In genomic region chr15:101397521-101398003, GRCh38 we compare ENCODE assay signal across 1 cellular context.
TF ChIP-seq lines count a peak whose summit lies in the region.

No MANE protein-coding gene starts in this region.

TF ChIP-seq in H1, 55 proteins besides CTCF, POLR2A, EP300 and RAD21:
- no peak for TF ChIP-seq EZH2 (IDR thresholded peaks at IDR 0.05; ENCODE audit: low read depth, low read length, severe bottlenecking)
- TF ChIP-seq NANOG (IDR thresholded peaks at IDR 0.05; ENCODE audit: insufficient read depth, low read depth, low read length, poor library complexity, severe bottlenecking), result no peak
- TF ChIP-seq SP1 (IDR thresholded peaks at IDR 0.05; ENCODE audit: low read depth, low read length), result no peak
- no peak for TF ChIP-seq POU5F1 (IDR thresholded peaks at IDR 0.05; ENCODE audit: low read depth, low read length)
- no peak for TF ChIP-seq YY1 (IDR thresholded peaks at IDR 0.05; ENCODE audit: low read depth, low read length)
- TF ChIP-seq TCF12 (IDR thresholded peaks at IDR 0.05; ENCODE audit: low read depth, low read length), result no peak
- TF ChIP-seq TAF1 (IDR thresholded peaks at IDR 0.05; ENCODE audit: low read depth, low read length), result no peak
- no peak for TF ChIP-seq SRF (IDR thresholded peaks at IDR 0.05; ENCODE audit: low read depth, low read length)
- no peak for TF ChIP-seq BACH1 (IDR thresholded peaks at IDR 0.05; ENCODE audit: low read length)
- TF ChIP-seq ATF2 (IDR thresholded peaks at IDR 0.05; ENCODE audit: low read length), result no peak
- TF ChIP-seq RXRA (IDR thresholded peaks at IDR 0.05; ENCODE audit: insufficient read depth, low read depth, low read length), result no peak
- TF ChIP-seq ASH2L (IDR thresholded peaks at IDR 0.05; ENCODE audit: low read length), result no peak
- TF ChIP-seq SAP30 (IDR thresholded peaks at IDR 0.05; ENCODE audit: insufficient read depth, insufficient replicate concordance, low read length), result no peak
- TF ChIP-seq POLR2AphosphoS5 (IDR thresholded peaks at IDR 0.05; ENCODE audit: low read depth, low read length), result no peak
- TF ChIP-seq GTF2F1 (IDR thresholded peaks at IDR 0.05; ENCODE audit: borderline replicate concordance, low read depth, low read length), result no peak
- no peak for TF ChIP-seq HDAC6 (IDR thresholded peaks at IDR 0.05; ENCODE audit: low read depth, low read length)
- no peak for TF ChIP-seq SP4 (IDR thresholded peaks at IDR 0.05; ENCODE audit: low read length)
- TF ChIP-seq SIN3A (conservative IDR thresholded peaks at IDR 0.05 in 1 of 2, IDR thresholded peaks at IDR 0.05 in 1 of 2; ENCODE audit: low read depth in 1 of 2, low read length in 2 of 2), result no peak
- TF ChIP-seq TAF7 (optimal IDR thresholded peaks at IDR 0.05; ENCODE audit: borderline replicate concordance, low read depth, low read length), result no peak
TF ChIP-seq in H1: peak in this region for 0.
